In genomic region chr2:148874868-148875341, GRCh38 we compare ENCODE assay signal across 1 cellular context.
TF ChIP-seq lines count a peak whose summit lies in the region.

TSS of gene KIF5C (plus strand) at chr2:148875227. CDS start at chr2:148875618, 391 bp downstream.

TF ChIP-seq in HepG2, 621 proteins besides CTCF, POLR2A, EP300 and RAD21 (continued from another document):
- peak; percentile 47; the same call in 1 of the 2 replicates for TF ChIP-seq GABPA (IDR thresholded peaks at IDR 0.05; ENCODE audit: low read depth, low read length)
- peak; percentile 85 for TF ChIP-seq GABPA (CRISPR knock-in tag; IDR thresholded peaks at IDR 0.05; ENCODE audit: low read depth)
- TF ChIP-seq DRAP1 (CRISPR knock-in tag; IDR thresholded peaks at IDR 0.05) = no peak
- peak; percentile 82 for TF ChIP-seq ZNF143 (CRISPR knock-in tag; IDR thresholded peaks at IDR 0.05)
- peak; percentile 81 for TF ChIP-seq GABPB1 (CRISPR knock-in tag; IDR thresholded peaks at IDR 0.05)
- peak; percentile 38; the same call in 1 of the 2 replicates for TF ChIP-seq HCFC1 (IDR thresholded peaks at IDR 0.05; ENCODE audit: low read depth, low read length)
